In genomic region chr1:145994391-145995120, GRCh38 we compare ENCODE assay signal across 8 cellular contexts. TPM values are rescaled to one million over a fixed set of nuclear protein-coding genes. Genes with fewer than 3 reads are reported as not detected.
A peak's percentile ranks its signal among the peaks of the same experiment; 100 is the strongest.
DNase-seq lines count a peak whose midpoint lies in the region; ATAC-seq and TF ChIP-seq lines count a peak whose summit lies in the region.

No MANE protein-coding gene starts in this region.

- ATAC-seq in activated CD4-positive, alpha-beta T cell treated with anti-CD3 and anti-CD28 coated beads for 36 hours, result peak; percentile 31
- no peak for ATAC-seq in HG03442 (IDR thresholded peaks at IDR 0.05; ENCODE audit: unreplicated experiment)

- H3K4me3 ChIP-seq in fibroblast of pulmonary artery (replicated peaks; ENCODE audit: low read depth, low read length), result peak overlapping the region; percentile 98
- H3K4me3 ChIP-seq in skeletal muscle tissue (ENCODE audit: low read length in 3 of 3), result peak overlapping the region; percentile 92 to 97 (median 93)

- peak overlapping the region; percentile 99 for H3K27ac ChIP-seq in skeletal muscle tissue (ENCODE audit: low read depth, low read length)

- peaks cover 62% of the 10 kb centered on the region for H3K4me1 Mint-ChIP-seq in activated CD4-positive, alpha-beta T cell treated with anti-CD3 and anti-CD28 coated beads for 36 hours
- peaks cover 63% of the 10 kb centered on the region for H3K4me1 Mint-ChIP-seq in activated CD4-positive, alpha-beta memory T cell treated with anti-CD3 and anti-CD28 coated beads for 36 hours (ENCODE audit: low read depth)

- POLR2A ChIA-PET in activated CD4-positive, alpha-beta T cell treated with anti-CD3 and anti-CD28 coated beads for 36 hours (lab: Charles Lee), result interaction anchor here (1.5 to 10.4 kb wide), 2 partner anchors 13 to 31 kb away, joined by 4 to 127 read pairs; partner anchors contain the start of genes ANKRD34A and POLR3GL
- POLR2A ChIA-PET in activated CD4-positive, alpha-beta memory T cell treated with anti-CD3 and anti-CD28 coated beads for 36 hours (lab: Charles Lee), result interaction anchor here (0.6 to 13.2 kb wide), 5 partner anchors 9 to 75 kb away, joined by 3 to 183 read pairs (median 3); partner anchors contain the start of genes ANKRD34A and POLR3GL

- H3K27me3 ChIP-seq in skeletal muscle tissue (ENCODE audit: control insufficient read depth in 3 of 3, insufficient read depth in 3 of 3, low read length in 3 of 3), result no peaks in the 10 kb centered on the region

- H3K9me3 Mint-ChIP-seq in activated CD4-positive, alpha-beta T cell treated with anti-CD3 and anti-CD28 coated beads for 36 hours (ENCODE audit: low read depth), result no peaks in the 10 kb centered on the region
- H3K9me3 Mint-ChIP-seq in activated CD4-positive, alpha-beta memory T cell treated with anti-CD3 and anti-CD28 coated beads for 36 hours, result no peaks in the 10 kb centered on the region

- no peak for TF ChIP-seq CTCF in fibroblast of pulmonary artery (IDR thresholded peaks at IDR 0.05; ENCODE audit: low read length, missing control alignments)

- peaks cover 46% of the 10 kb centered on the region for H3K36me3 Mint-ChIP-seq in activated CD4-positive, alpha-beta T cell treated with anti-CD3 and anti-CD28 coated beads for 36 hours (ENCODE audit: low read depth)
- H3K36me3 Mint-ChIP-seq in activated CD4-positive, alpha-beta memory T cell treated with anti-CD3 and anti-CD28 coated beads for 36 hours, result peaks cover 38% of the 10 kb centered on the region

- intact Hi-C loops in activated CD4-positive, alpha-beta T cell treated with anti-CD3 and anti-CD28 coated beads for 36 hours (cut with DNase I, micrococcal nuclease), result loop anchor here (1.0 to 5.0 kb wide), 2 partner anchors 9 to 67 kb away; partner anchors contain the start of gene RBM8A (in 1 of the 2)
- intact Hi-C loops in activated CD4-positive, alpha-beta memory T cell treated with anti-CD3 and anti-CD28 coated beads for 36 hours (cut with micrococcal nuclease), result loop anchor here (5.0 kb wide), 2 partner anchors 137 to 167 kb away; partner anchors contain the start of gene PIAS3

- DNase-seq in activated CD4-positive, alpha-beta T cell treated with anti-CD3 and anti-CD28 coated beads for 36 hours, result peak; percentile 74
- no peak for DNase-seq in activated CD4-positive, alpha-beta T cell treated with anti-CD3 and anti-CD28 coated beads for 1 hour
- DNase-seq in activated CD4-positive, alpha-beta memory T cell treated with anti-CD3 and anti-CD28 coated beads for 36 hours, result peak; percentile 74
- no peak for DNase-seq in fibroblast of pulmonary artery (ENCODE audit: low read depth)
- no peak for DNase-seq in NCI-H524 treated with DMSO at 0.1 percent for 48 hours (lab: John Stamatoyannopoulos, UW)
- no peak for DNase-seq in OCI-M2 (lab: John Stamatoyannopoulos, UW; ENCODE audit: unreplicated experiment)

- H3K9ac ChIP-seq in skeletal muscle tissue (ENCODE audit: low read depth in 1 of 3, low read length in 3 of 3), result peak overlapping the region; percentile 94 to 97 (median 95)

- CTCF ChIA-PET in activated CD4-positive, alpha-beta T cell treated with anti-CD3 and anti-CD28 coated beads for 36 hours (lab: Charles Lee), result interaction anchor here (0.8 to 13.6 kb wide), 4 partner anchors 12 to 41 kb away, joined by 3 to 161 read pairs (median 14); no protein-coding TSS in a partner anchor
- CTCF ChIA-PET in activated CD4-positive, alpha-beta memory T cell treated with anti-CD3 and anti-CD28 coated beads for 36 hours (lab: Charles Lee), result interaction anchor here (1.7 to 5.2 kb wide), 5 partner anchors 10 to 16 kb away, joined by 5 to 72 read pairs (median 13); no protein-coding TSS in a partner anchor

- H3K4me3 Mint-ChIP-seq in activated CD4-positive, alpha-beta T cell treated with anti-CD3 and anti-CD28 coated beads for 36 hours, result peak overlapping the region; percentile 92
- H3K4me3 Mint-ChIP-seq in activated CD4-positive, alpha-beta memory T cell treated with anti-CD3 and anti-CD28 coated beads for 36 hours, result peak overlapping the region; percentile 88

- peaks cover 32 to 44% (median 35%) of the 10 kb centered on the region in 3 donors for H3K4me1 ChIP-seq in skeletal muscle tissue (ENCODE audit: control insufficient read depth in 3 of 3, insufficient read depth in 3 of 3, low read length in 3 of 3)

- peaks cover 37 to 39% (median 39%) of the 10 kb centered on the region in 3 donors for H3K36me3 ChIP-seq in skeletal muscle tissue (ENCODE audit: control insufficient read depth in 3 of 3, insufficient read depth in 3 of 3, low read length in 3 of 3)

- H3K27ac Mint-ChIP-seq in activated CD4-positive, alpha-beta T cell treated with anti-CD3 and anti-CD28 coated beads for 36 hours, result peak overlapping the region; percentile 99
- H3K27ac Mint-ChIP-seq in activated CD4-positive, alpha-beta memory T cell treated with anti-CD3 and anti-CD28 coated beads for 36 hours, result peak overlapping the region; percentile 92

- H3K9me3 ChIP-seq in skeletal muscle tissue (ENCODE audit: control insufficient read depth in 3 of 3, low read length in 3 of 3), result no peaks in the 10 kb centered on the region

- no peaks in the 10 kb centered on the region for H3K27me3 Mint-ChIP-seq in activated CD4-positive, alpha-beta T cell treated with anti-CD3 and anti-CD28 coated beads for 36 hours
- no peaks in the 10 kb centered on the region for H3K27me3 Mint-ChIP-seq in activated CD4-positive, alpha-beta memory T cell treated with anti-CD3 and anti-CD28 coated beads for 36 hours

RNA-seq across cellular contexts. Expression of gene TXNIP, which starts 1.8 kb away (rescaled TPM):
- total RNA-seq in activated CD4-positive, alpha-beta T cell treated with anti-CD3 and anti-CD28 coated beads for 36 hours, result 100 to 1,000 TPM; 112 TPM
- total RNA-seq in activated CD4-positive, alpha-beta memory T cell treated with anti-CD3 and anti-CD28 coated beads for 36 hours, result 10 to 100 TPM; 82.6 to 88.8 TPM
- 536 TPM for total RNA-seq in skeletal muscle tissue

RNA-seq across cellular contexts. Expression of gene HJV, which starts 27.0 kb away (rescaled TPM):
- not detected for total RNA-seq in activated CD4-positive, alpha-beta T cell treated with anti-CD3 and anti-CD28 coated beads for 36 hours
- total RNA-seq in activated CD4-positive, alpha-beta memory T cell treated with anti-CD3 and anti-CD28 coated beads for 36 hours, result not detected
- 439 TPM for total RNA-seq in skeletal muscle tissue

RNA-seq across cellular contexts. Expression of gene POLR3GL, which starts 30.1 kb away (rescaled TPM):
- 10 to 100 TPM; 19.3 to 22.4 TPM for total RNA-seq in activated CD4-positive, alpha-beta T cell treated with anti-CD3 and anti-CD28 coated beads for 36 hours
- 10 to 100 TPM; 27.3 to 30.9 TPM for total RNA-seq in activated CD4-positive, alpha-beta memory T cell treated with anti-CD3 and anti-CD28 coated beads for 36 hours
- total RNA-seq in skeletal muscle tissue, result 17.7 TPM

RNA-seq across cellular contexts. Expression of gene ANKRD34A, which starts 30.2 kb away (rescaled TPM):
- total RNA-seq in activated CD4-positive, alpha-beta T cell treated with anti-CD3 and anti-CD28 coated beads for 36 hours, result 1 to 10 TPM; 5.8 to 6.1 TPM
- total RNA-seq in activated CD4-positive, alpha-beta memory T cell treated with anti-CD3 and anti-CD28 coated beads for 36 hours, result 1 to 10 TPM; 4.6 to 4.7 TPM
- total RNA-seq in skeletal muscle tissue, result under 0.01 TPM

RNA-seq across cellular contexts. Expression of gene LIX1L, which starts 36.7 kb away (rescaled TPM):
- total RNA-seq in activated CD4-positive, alpha-beta T cell treated with anti-CD3 and anti-CD28 coated beads for 36 hours, result 10 to 100 TPM; 44.9 to 49.4 TPM
- 10 to 100 TPM; 46.6 to 47.8 TPM for total RNA-seq in activated CD4-positive, alpha-beta memory T cell treated with anti-CD3 and anti-CD28 coated beads for 36 hours
- 16.2 TPM for total RNA-seq in skeletal muscle tissue

Comparison
In these comparisons a context has a peak if more than half of its experiments do, and no peak if none do; other contexts are left out.
1. DNase-seq: peak in activated CD4-positive, alpha-beta T cell treated with anti-CD3 and anti-CD28 coated beads for 36 hours (single experiment) and activated CD4-positive, alpha-beta memory T cell treated with anti-CD3 and anti-CD28 coated beads for 36 hours (single experiment); none in activated CD4-positive, alpha-beta T cell treated with anti-CD3 and anti-CD28 coated beads for 1 hour (single experiment), fibroblast of pulmonary artery (single experiment), NCI-H524 treated with DMSO at 0.1 percent for 48 hours (single experiment) and OCI-M2 (single experiment).
2. RNA of gene HJV, which starts 27.0 kb away (total RNA-seq): 439 TPM in skeletal muscle tissue (single experiment); not detected in activated CD4-positive, alpha-beta T cell treated with anti-CD3 and anti-CD28 coated beads for 36 hours and not detected in activated CD4-positive, alpha-beta memory T cell treated with anti-CD3 and anti-CD28 coated beads for 36 hours; every median in the first group is over 100 times any median in the second.